In genomic region chrX:130623508-130623907, GRCh38 we compare ENCODE assay signal across 18 cellular contexts.
DNase-seq lines count a peak whose midpoint lies in the region; ATAC-seq and TF ChIP-seq lines count a peak whose summit lies in the region.
"Had no signal": no experiment of that assay in that cellular context is flagged by ENCODE, and none has a peak within 500 bp of the region (broad histone marks: within the 10 kb centered on the region; RNA-seq: fewer than 3 reads in every experiment).

No MANE protein-coding gene starts in this region.

- no peak for TF ChIP-seq CTCF in MCF 10A (IDR thresholded peaks at IDR 0.05; ENCODE audit: unreplicated experiment)

- no peaks in the 10 kb centered on the region for H4K20me1 ChIP-seq in BLaER1

- no peaks in the 10 kb centered on the region for H3K9me3 Mint-ChIP-seq in MCF 10A (ENCODE audit: unreplicated experiment)

- intact Hi-C loops in MCF 10A (cut with micrococcal nuclease), result no loop called here

- no peak overlapping the region for H3K27ac ChIP-seq in BLaER1
- H3K27ac ChIP-seq: HL-60, Peyer's patch had no signal

- H3K4me3 Mint-ChIP-seq in MCF 10A (ENCODE audit: unreplicated experiment), result no peak overlapping the region

- POLR2A ChIA-PET in MCF 10A (lab: Yijun Ruan, JAX), result no interaction called here

- peaks cover 46% of the 10 kb centered on the region for H3K4me1 ChIP-seq in BLaER1
- H3K4me1 ChIP-seq: Caco-2, Peyer's patch had no signal

- H3K4me2 ChIP-seq in BLaER1, result peak overlapping the region; percentile 55

- H3K27ac Mint-ChIP-seq in MCF 10A (ENCODE audit: low read depth, unreplicated experiment), result no peak overlapping the region

- peak; percentile 74 for ATAC-seq in GM19043 (IDR thresholded peaks at IDR 0.05; ENCODE audit: low read depth, unreplicated experiment)
- peak; percentile 50 for ATAC-seq in HG03175 (IDR thresholded peaks at IDR 0.05; ENCODE audit: unreplicated experiment)
- no peak for ATAC-seq in GM19023 (IDR thresholded peaks at IDR 0.05; ENCODE audit: unreplicated experiment)
- ATAC-seq: GM12878, K562 had no signal

- peaks cover 77% of the 10 kb centered on the region for H3K27me3 ChIP-seq in BLaER1
- H3K27me3 ChIP-seq: Peyer's patch had no signal

- CTCF ChIA-PET in MCF 10A (lab: Yijun Ruan, JAX), result no interaction called here

- H3K4me3 ChIP-seq in BLaER1, result no peak overlapping the region
- H3K4me3 ChIP-seq: GM12878, K562, Peyer's patch had no signal

- no TSS peak for BruUV-seq in MCF 10A (replicated peaks; lab: Mats Ljungman, UMichigan)

- DNase-seq in glomerular visceral epithelial cell (ENCODE audit: extremely low spot score) (peak; percentile 39), MCF 10A (ENCODE audit: unreplicated experiment) (no peak), epidermal melanocyte (ENCODE audit: insufficient read length, low spot score) (no peak), AG08395 (ENCODE audit: low spot score) (no peak)
- DNase-seq: Caco-2, DMS79, NCI-H1694, NCI-H524, Peyer's patch, SHP77 treated with DMSO at 0.1 percent for 48 hours, T-helper 2 cell had no signal

- peaks cover 30% of the 10 kb centered on the region for H3K27me3 Mint-ChIP-seq in MCF 10A (ENCODE audit: insufficient read depth, unreplicated experiment)

- H3K9me3 ChIP-seq in BLaER1, result no peaks in the 10 kb centered on the region
- H3K9me3 ChIP-seq: Caco-2, Peyer's patch had no signal

- H3K4me1 Mint-ChIP-seq in MCF 10A (ENCODE audit: insufficient read depth, unreplicated experiment), result no peaks in the 10 kb centered on the region

- H3K9ac ChIP-seq in BLaER1, result no peak overlapping the region

- peaks cover 10% of the 10 kb centered on the region for H3K36me3 Mint-ChIP-seq in MCF 10A (ENCODE audit: insufficient read depth, unreplicated experiment)

- H3K36me3 ChIP-seq in BLaER1, result no peaks in the 10 kb centered on the region
- H3K36me3 ChIP-seq: Peyer's patch had no signal
